ENCODE assay signal across 37 cellular contexts in genomic region chr4:108731001-108731400, GRCh38. TPM values are rescaled to one million over a fixed set of nuclear protein-coding genes. Genes with fewer than 3 reads are reported as not detected.
"Had no signal": no experiment of that assay in that cellular context is flagged by ENCODE, and none has a peak within 500 bp of the region (broad histone marks: within the 10 kb centered on the region; RNA-seq: fewer than 3 reads in every experiment).

No MANE protein-coding gene starts in this region.

- H3K27me3 Mint-ChIP-seq: activated CD4-positive, alpha-beta T cell treated with anti-CD3 and anti-CD28 coated beads for 36 hours; activated naive CD8-positive, alpha-beta T cell treated with anti-CD3 and anti-CD28 coated beads for 36 hours had no signal

- H3K36me3 Mint-ChIP-seq: activated CD8-positive, alpha-beta memory T cell treated with anti-CD3 and anti-CD28 coated beads, Interleukin-2, amount 10 ng/mL, durations not matched to agents 7 days and 5 days; activated naive CD4-positive, alpha-beta T cell treated with anti-CD3 and anti-CD28 coated beads, Interleukin-2, amount 50 U/mL, for 24 hours had no signal

- FAIRE-seq: colon had no signal

- H3K4me3 Mint-ChIP-seq: activated B cell treated with CpG ODN at 0.5 μM for 24 hours; activated CD4-positive, alpha-beta memory T cell treated with anti-CD3 and anti-CD28 coated beads for 36 hours; activated CD4-positive, alpha-beta T cell treated with anti-CD3 and anti-CD28 coated beads for 36 hours; activated CD4-positive, alpha-beta T cell treated with anti-CD3 and anti-CD28 coated beads, Interleukin-2, amount 10 ng/mL, durations not matched to agents 24 days and 14 days; activated CD8-positive, alpha-beta memory T cell treated with anti-CD3 and anti-CD28 coated beads, Interleukin-2, amount 10 ng/mL, durations not matched to agents 7 days and 5 days; activated CD8-positive, alpha-beta T cell treated with anti-CD3 and anti-CD28 coated beads, Interleukin-2, amount 10 ng/mL, durations not matched to agents 7 days and 5 days; activated naive CD4-positive, alpha-beta T cell treated with anti-CD3 and anti-CD28 coated beads for 36 hours; activated naive CD4-positive, alpha-beta T cell treated with anti-CD3 and anti-CD28 coated beads, Interleukin-2, amount 50 U/mL, for 24 hours; activated naive CD8-positive, alpha-beta T cell treated with anti-CD3 and anti-CD28 coated beads for 36 hours; activated naive CD8-positive, alpha-beta T cell treated with anti-CD3 and anti-CD28 coated beads, Interleukin-2, amount 50 U/mL, for 24 hours; activated T-helper 1 cell treated with anti-CD3 and anti-CD28 coated beads, Interleukin-12 subunit alpha, Interleukin-12 subunit beta, Interleukin-2, Interleukin-4 antibody, amounts not matched to agents 30 ng/mL and 10 ng/mL and 1 ng/mL, durations not matched to agents 14 hours and 24 hours and 36 hours; effector memory CD8-positive, alpha-beta T cell; T-cell; T-helper 17 cell; T-helper 2 cell treated with Interferon-gamma antibody and Interleukin-4, amounts not matched to agents 5 μg/mL and 100 μg/mL, for 36 hours had no signal

- H3K27ac Mint-ChIP-seq: activated B cell treated with CpG ODN at 0.5 μM for 24 hours; activated CD4-positive, alpha-beta memory T cell treated with anti-CD3 and anti-CD28 coated beads for 36 hours; activated CD4-positive, alpha-beta T cell treated with anti-CD3 and anti-CD28 coated beads for 36 hours; activated CD4-positive, alpha-beta T cell treated with anti-CD3 and anti-CD28 coated beads, Interleukin-2, amount 10 ng/mL, durations not matched to agents 24 days and 14 days; activated CD8-positive, alpha-beta memory T cell treated with anti-CD3 and anti-CD28 coated beads, Interleukin-2, amount 10 ng/mL, durations not matched to agents 7 days and 5 days; activated CD8-positive, alpha-beta T cell treated with anti-CD3 and anti-CD28 coated beads, Interleukin-2, amount 10 ng/mL, durations not matched to agents 7 days and 5 days; activated naive CD4-positive, alpha-beta T cell treated with anti-CD3 and anti-CD28 coated beads for 36 hours; activated naive CD4-positive, alpha-beta T cell treated with anti-CD3 and anti-CD28 coated beads, Interleukin-2, amount 50 U/mL, for 24 hours; activated naive CD8-positive, alpha-beta T cell treated with anti-CD3 and anti-CD28 coated beads for 36 hours; activated naive CD8-positive, alpha-beta T cell treated with anti-CD3 and anti-CD28 coated beads, Interleukin-2, amount 50 U/mL, for 24 hours; activated T-helper 1 cell treated with anti-CD3 and anti-CD28 coated beads, Interleukin-12 subunit alpha, Interleukin-12 subunit beta, Interleukin-2, Interleukin-4 antibody, amounts not matched to agents 30 ng/mL and 10 ng/mL and 1 ng/mL, durations not matched to agents 14 hours and 24 hours and 36 hours; activated T-helper 2 cell treated with anti-CD3 and anti-CD28 coated beads, Interferon-gamma antibody, Interleukin-2, Interleukin-4, amounts not matched to agents 10 μg/mL and 5 μg/mL and 100 μg/mL, durations not matched to agents 14 hours and 24 hours and 36 hours; effector memory CD8-positive, alpha-beta T cell; T-cell; T-helper 17 cell; T-helper 2 cell treated with Interferon-gamma antibody and Interleukin-4, amounts not matched to agents 5 μg/mL and 100 μg/mL, for 36 hours had no signal

- ATAC-seq: activated CD4-positive, alpha-beta T cell treated with anti-CD3 and anti-CD28 coated beads for 36 hours; activated CD8-positive, alpha-beta memory T cell treated with anti-CD3 and anti-CD28 coated beads, Interleukin-2, amount 10 ng/mL, durations not matched to agents 7 days and 5 days; activated CD8-positive, alpha-beta T cell treated with anti-CD3 and anti-CD28 coated beads, Interleukin-2, amount 10 ng/mL, durations not matched to agents 7 days and 5 days; activated naive CD8-positive, alpha-beta T cell treated with anti-CD3 and anti-CD28 coated beads, Interleukin-2, amount 50 U/mL, for 24 hours; body of pancreas; effector memory CD8-positive, alpha-beta T cell; foreskin keratinocyte; gastrocnemius medialis; T-cell; T-helper 17 cell had no signal

- H3K36me3 ChIP-seq: adrenal gland, esophagus muscularis mucosa, gastrocnemius medialis, WERI-Rb-1 had no signal

- H3K27ac ChIP-seq: adrenal gland, body of pancreas, esophagus muscularis mucosa, foreskin keratinocyte, gastrocnemius medialis, WERI-Rb-1 had no signal

- H3K9me3 ChIP-seq: body of pancreas, gastrocnemius medialis had no signal

- H3K4me1 ChIP-seq: adrenal gland, body of pancreas, esophagus muscularis mucosa, foreskin keratinocyte, gastrocnemius medialis had no signal

- DNase-seq: activated B cell treated with CpG ODN at 0.5 μM for 24 hours; activated CD4-positive, alpha-beta memory T cell treated with anti-CD3 and anti-CD28 coated beads for 36 hours; activated CD4-positive, alpha-beta T cell treated with anti-CD3 and anti-CD28 coated beads for 36 hours; activated CD4-positive, alpha-beta T cell treated with anti-CD3 and anti-CD28 coated beads, Interleukin-2, amount 10 ng/mL, durations not matched to agents 24 days and 14 days; activated CD4-positive, CD25-positive, alpha-beta regulatory T cell treated with anti-CD3 and anti-CD28 coated beads, Interleukin-2, amount 50 U/mL, for 72 hours; activated CD8-positive, alpha-beta memory T cell treated with anti-CD3 and anti-CD28 coated beads, Interleukin-2, amount 10 ng/mL, durations not matched to agents 7 days and 5 days; activated CD8-positive, alpha-beta memory T cell treated with anti-CD3 and anti-CD28 coated beads, Interleukin-2, amount 50 U/mL, for 4 hours; activated CD8-positive, alpha-beta T cell treated with anti-CD3 and anti-CD28 coated beads, Interleukin-2, amount 10 ng/mL, durations not matched to agents 7 days and 5 days; activated effector memory CD4-positive, alpha-beta T cell treated with anti-CD3 and anti-CD28 coated beads, Interleukin-2, amount 50 U/mL, for 16 hours; activated naive CD4-positive, alpha-beta T cell treated with anti-CD3 and anti-CD28 coated beads for 36 hours; activated naive CD8-positive, alpha-beta T cell treated with anti-CD3 and anti-CD28 coated beads for 36 hours; activated naive CD8-positive, alpha-beta T cell treated with anti-CD3 and anti-CD28 coated beads, Interleukin-2, amount 50 U/mL, for 24 hours; activated T-cell treated with anti-CD3 and anti-CD28 coated beads, Interleukin-2, amount 50 U/mL, for 1 hour; activated T-cell treated with anti-CD3 and anti-CD28 coated beads, Interleukin-2, amount 50 U/mL, for 48 hours; adrenal gland; aorta; body of pancreas; cortex of kidney; dermis blood vessel endothelial cell; effector CD4-positive, alpha-beta T cell; effector memory CD8-positive, alpha-beta T cell; erythroblast; foreskin keratinocyte; gastrocnemius medialis; T-cell; T-helper 17 cell; T1000; WERI-Rb-1 had no signal

- H3K9me3 Mint-ChIP-seq: activated naive CD4-positive, alpha-beta T cell treated with anti-CD3 and anti-CD28 coated beads, Interleukin-2, amount 50 U/mL, for 24 hours; effector memory CD8-positive, alpha-beta T cell had no signal

- H3K4me1 Mint-ChIP-seq: activated B cell treated with CpG ODN at 0.5 μM for 24 hours; activated CD4-positive, alpha-beta T cell treated with anti-CD3 and anti-CD28 coated beads for 36 hours; activated CD4-positive, alpha-beta T cell treated with anti-CD3 and anti-CD28 coated beads, Interleukin-2, amount 10 ng/mL, durations not matched to agents 24 days and 14 days; activated naive CD4-positive, alpha-beta T cell treated with anti-CD3 and anti-CD28 coated beads, Interleukin-2, amount 50 U/mL, for 24 hours; activated naive CD8-positive, alpha-beta T cell treated with anti-CD3 and anti-CD28 coated beads for 36 hours; activated naive CD8-positive, alpha-beta T cell treated with anti-CD3 and anti-CD28 coated beads, Interleukin-2, amount 50 U/mL, for 24 hours; T-cell; T-helper 17 cell had no signal

- H3K4me3 ChIP-seq: adrenal gland, body of pancreas, esophagus muscularis mucosa, gastrocnemius medialis had no signal

- H3K27me3 ChIP-seq: adrenal gland, body of pancreas, esophagus muscularis mucosa, gastrocnemius medialis had no signal

RNA-seq across cellular contexts. Expression of gene ETNPPL, which starts 31.9 kb away (rescaled TPM):
- total RNA-seq: activated B cell treated with CpG ODN at 0.5 μM for 24 hours; activated CD4-positive, alpha-beta memory T cell treated with anti-CD3 and anti-CD28 coated beads for 36 hours; activated CD4-positive, alpha-beta T cell treated with anti-CD3 and anti-CD28 coated beads for 36 hours; activated CD4-positive, alpha-beta T cell treated with anti-CD3 and anti-CD28 coated beads, Interleukin-2, amount 10 ng/mL, durations not matched to agents 24 days and 14 days; activated CD8-positive, alpha-beta memory T cell treated with anti-CD3 and anti-CD28 coated beads for 36 hours; activated CD8-positive, alpha-beta memory T cell treated with anti-CD3 and anti-CD28 coated beads, Interleukin-2, amount 10 ng/mL, durations not matched to agents 7 days and 5 days; activated CD8-positive, alpha-beta T cell treated with anti-CD3 and anti-CD28 coated beads, Interleukin-2, amount 10 ng/mL, durations not matched to agents 7 days and 5 days; activated naive CD4-positive, alpha-beta T cell treated with anti-CD3 and anti-CD28 coated beads for 36 hours; activated naive CD8-positive, alpha-beta T cell treated with anti-CD3 and anti-CD28 coated beads for 36 hours; activated T-helper 1 cell treated with anti-CD3 and anti-CD28 coated beads, Interleukin-12 subunit alpha, Interleukin-12 subunit beta, Interleukin-2, Interleukin-4 antibody, amounts not matched to agents 30 ng/mL and 10 ng/mL and 1 ng/mL, durations not matched to agents 14 hours and 24 hours and 36 hours; activated T-helper 2 cell treated with anti-CD3 and anti-CD28 coated beads, Interferon-gamma antibody, Interleukin-2, Interleukin-4, amounts not matched to agents 10 μg/mL and 5 μg/mL and 100 μg/mL, durations not matched to agents 14 hours and 24 hours and 36 hours; aorta; body of pancreas; chondrocyte; dermis blood vessel endothelial cell; foreskin keratinocyte; glomerular endothelial cell; T-helper 17 cell had no signal
- polyA plus RNA-seq: aorta, foreskin keratinocyte had no signal
